Comparison of ENCODE assay signal across 8 cellular contexts in the genomic region with DNA sequence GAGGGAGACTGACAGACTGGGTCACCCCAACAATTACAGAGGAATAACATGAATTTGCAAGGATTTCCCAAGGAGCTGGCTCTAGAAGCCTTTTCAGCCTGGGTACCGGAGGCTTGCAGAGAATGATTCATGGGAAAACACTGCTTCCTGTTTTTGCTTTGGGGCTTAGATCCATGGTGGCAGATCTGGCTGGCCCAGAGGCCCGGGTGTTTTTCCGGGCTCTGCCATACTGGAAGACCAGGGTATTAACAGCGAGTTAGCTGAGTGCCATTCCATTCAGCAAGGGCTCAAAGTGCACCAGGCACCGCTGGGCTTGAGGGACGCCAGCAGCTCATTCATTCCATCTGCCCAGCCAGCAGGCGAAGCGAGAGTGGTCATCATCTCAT. TPM values are rescaled to one million over a fixed set of nuclear protein-coding genes. Genes with fewer than 3 reads are reported as not detected.
DNase-seq lines count a peak whose midpoint lies in the region; ATAC-seq and TF ChIP-seq lines count a peak whose summit lies in the region.

No MANE protein-coding gene starts in this region.

- peaks cover 20% of the 10 kb centered on the region for H3K79me2 ChIP-seq in neural cell (replicated peaks; ENCODE audit: insufficient read depth, low read length)

- no peaks in the 10 kb centered on the region for H3K27me3 ChIP-seq in endocrine pancreas (ENCODE audit: control insufficient read depth, insufficient read depth, low read length)
- H3K27me3 ChIP-seq in neural cell (ENCODE audit: insufficient read depth, low read depth, low read length): no peaks in the 10 kb centered on the region

- TF ChIP-seq EP300 in neural cell (conservative IDR thresholded peaks at IDR 0.05; ENCODE audit: poor library complexity, severe bottlenecking): no peak

- H3K9ac ChIP-seq in endocrine pancreas (ENCODE audit: control insufficient read depth, insufficient read depth, low read length) (peak overlapping the region; percentile 77), neural cell (ENCODE audit: low read length) (peak overlapping the region; percentile 92)

- no peak overlapping the region for H2AFZ ChIP-seq in neural cell (ENCODE audit: low read depth, low read length)

- no peaks in the 10 kb centered on the region for H3F3A ChIP-seq in neural cell (ENCODE audit: insufficient read depth, low read length, poor library complexity, severe bottlenecking)

- TF ChIP-seq CTCF in neural cell (IDR thresholded peaks at IDR 0.05; ENCODE audit: poor library complexity, severe bottlenecking): no peak

- H3K4me3 ChIP-seq in endocrine pancreas (ENCODE audit: control insufficient read depth, insufficient read depth, low read length) (peak overlapping the region; percentile 41), neural cell (ENCODE audit: low read length) (peak overlapping the region; percentile 87)

- no peak for TF ChIP-seq RAD21 in neural cell (conservative IDR thresholded peaks at IDR 0.05)

- H3K9me2 ChIP-seq in neural cell (ENCODE audit: insufficient read depth, low read length): no peaks in the 10 kb centered on the region

- H3K36me3 ChIP-seq in endocrine pancreas (ENCODE audit: control insufficient read depth, insufficient read depth, low read length): no peaks in the 10 kb centered on the region
- H3K36me3 ChIP-seq in neural cell (ENCODE audit: insufficient read depth, low read length): no peaks in the 10 kb centered on the region

- H3K4me1 ChIP-seq in endocrine pancreas (ENCODE audit: control insufficient read depth, insufficient read depth, low read length): no peaks in the 10 kb centered on the region

- peak overlapping the region; percentile 92 for H3K4me2 ChIP-seq in neural cell (ENCODE audit: low read length)

- no peaks in the 10 kb centered on the region for H4K20me1 ChIP-seq in neural cell (ENCODE audit: insufficient read depth)

- H3K9me3 ChIP-seq in endocrine pancreas (ENCODE audit: control insufficient read depth, low read length) (no peaks in the 10 kb centered on the region), neural cell (ENCODE audit: low read length) (no peaks in the 10 kb centered on the region)

- ATAC-seq in activated CD4-positive, CD25-positive, alpha-beta regulatory T cell treated with anti-CD3 and anti-CD28 coated beads, Interleukin-2, amount 50 U/mL, for 24 hours: no peak
- ATAC-seq in GM19023 (IDR thresholded peaks at IDR 0.05; ENCODE audit: unreplicated experiment): no peak
- ATAC-seq in GM21786 (IDR thresholded peaks at IDR 0.05; ENCODE audit: unreplicated experiment): no peak
- ATAC-seq in HG03460 (IDR thresholded peaks at IDR 0.05; ENCODE audit: unreplicated experiment): no peak

- H3K27ac ChIP-seq in neural cell (ENCODE audit: low read length): no peak overlapping the region

- peak; percentile 76 for DNase-seq in ELR (ENCODE audit: low read depth)
- peak; percentile 42 for DNase-seq in OCI-M1 (lab: John Stamatoyannopoulos, UW)

TF ChIP-seq in neural cell, 6 proteins besides CTCF, POLR2A, EP300 and RAD21:
- TF ChIP-seq EZH2 (IDR thresholded peaks at IDR 0.05; ENCODE audit: borderline replicate concordance, insufficient read depth, low read length, poor library complexity, severe bottlenecking): no peak
- TF ChIP-seq POLR2AphosphoS5 (IDR thresholded peaks at IDR 0.05): no peak
- no peak for TF ChIP-seq SMC3 (conservative IDR thresholded peaks at IDR 0.05; ENCODE audit: poor library complexity)
- TF ChIP-seq TAF1 (IDR thresholded peaks at IDR 0.05; ENCODE audit: low read depth): no peak
- TF ChIP-seq, protein P1, sequence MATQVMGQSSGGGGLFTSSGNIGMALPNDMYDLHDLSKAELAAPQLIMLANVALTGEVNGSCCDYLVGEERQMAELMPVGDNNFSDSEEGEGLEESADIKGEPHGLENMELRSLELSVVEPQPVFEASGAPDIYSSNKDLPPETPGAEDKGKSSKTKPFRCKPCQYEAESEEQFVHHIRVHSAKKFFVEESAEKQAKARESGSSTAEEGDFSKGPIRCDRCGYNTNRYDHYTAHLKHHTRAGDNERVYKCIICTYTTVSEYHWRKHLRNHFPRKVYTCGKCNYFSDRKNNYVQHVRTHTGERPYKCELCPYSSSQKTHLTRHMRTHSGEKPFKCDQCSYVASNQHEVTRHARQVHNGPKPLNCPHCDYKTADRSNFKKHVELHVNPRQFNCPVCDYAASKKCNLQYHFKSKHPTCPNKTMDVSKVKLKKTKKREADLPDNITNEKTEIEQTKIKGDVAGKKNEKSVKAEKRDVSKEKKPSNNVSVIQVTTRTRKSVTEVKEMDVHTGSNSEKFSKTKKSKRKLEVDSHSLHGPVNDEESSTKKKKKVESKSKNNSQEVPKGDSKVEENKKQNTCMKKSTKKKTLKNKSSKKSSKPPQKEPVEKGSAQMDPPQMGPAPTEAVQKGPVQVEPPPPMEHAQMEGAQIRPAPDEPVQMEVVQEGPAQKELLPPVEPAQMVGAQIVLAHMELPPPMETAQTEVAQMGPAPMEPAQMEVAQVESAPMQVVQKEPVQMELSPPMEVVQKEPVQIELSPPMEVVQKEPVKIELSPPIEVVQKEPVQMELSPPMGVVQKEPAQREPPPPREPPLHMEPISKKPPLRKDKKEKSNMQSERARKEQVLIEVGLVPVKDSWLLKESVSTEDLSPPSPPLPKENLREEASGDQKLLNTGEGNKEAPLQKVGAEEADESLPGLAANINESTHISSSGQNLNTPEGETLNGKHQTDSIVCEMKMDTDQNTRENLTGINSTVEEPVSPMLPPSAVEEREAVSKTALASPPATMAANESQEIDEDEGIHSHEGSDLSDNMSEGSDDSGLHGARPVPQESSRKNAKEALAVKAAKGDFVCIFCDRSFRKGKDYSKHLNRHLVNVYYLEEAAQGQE (IDR thresholded peaks at IDR 0.05; ENCODE audit: borderline replicate concordance): no peak
- no peak for TF ChIP-seq MXI1 (conservative IDR thresholded peaks at IDR 0.05; ENCODE audit: poor library complexity, severe bottlenecking)

RNA-seq across cellular contexts. Expression of gene WDR1, which starts 1.3 kb away (rescaled TPM):
- 106 and 108 TPM in 2 replicates for polyA plus RNA-seq in neural cell
- polyA minus RNA-seq in neural cell: 121 and 130 TPM in 2 replicates
